Comparison of ENCODE assay signal across 16 cellular contexts in genomic region chr16:30721167-30721566, GRCh38. TPM values are rescaled to one million over a fixed set of nuclear protein-coding genes. Genes with fewer than 3 reads are reported as not detected.
A peak's percentile ranks its signal among the peaks of the same experiment; 100 is the strongest.
DNase-seq lines count a peak whose midpoint lies in the region; ATAC-seq and TF ChIP-seq lines count a peak whose summit lies in the region.
"Had no signal": no experiment of that assay in that cellular context is flagged by ENCODE, and none has a peak within 500 bp of the region (broad histone marks: within the 10 kb centered on the region; RNA-seq: fewer than 3 reads in every experiment).

No MANE protein-coding gene starts in this region.

- H3K27me3 ChIP-seq in mammary epithelial cell (ENCODE audit: insufficient read depth, low read length) (no peaks in the 10 kb centered on the region), mesenchymal stem cell (ENCODE audit: control insufficient read depth in 1 of 2, insufficient read depth in 1 of 2, low read length in 2 of 2) (no peaks in the 10 kb centered on the region), MG63 (no peaks in the 10 kb centered on the region), upper lobe of left lung (no peaks in the 10 kb centered on the region)

- no peak overlapping the region for H4K8ac ChIP-seq in mesenchymal stem cell (ENCODE audit: low read length)

- TF ChIP-seq CTCF in MCF 10A (IDR thresholded peaks at IDR 0.05; ENCODE audit: unreplicated experiment) (no peak), mammary epithelial cell (conservative IDR thresholded peaks at IDR 0.05 in 1 of 2, IDR thresholded peaks at IDR 0.05 in 1 of 2; ENCODE audit: extremely low read depth in 1 of 2, insufficient read depth in 1 of 2, low read depth in 1 of 2, low read length in 2 of 2) (no peak), upper lobe of left lung (IDR thresholded peaks at IDR 0.05) (no peak)

- no peak overlapping the region for H2BK12ac ChIP-seq in mesenchymal stem cell (ENCODE audit: low read length in 2 of 2)

- peaks cover 91% of the 10 kb centered on the region for H3K36me3 Mint-ChIP-seq in MCF 10A (ENCODE audit: insufficient read depth, unreplicated experiment)
- H3K36me3 Mint-ChIP-seq in central memory CD8-positive, alpha-beta T cell (ENCODE audit: insufficient read depth), result peaks cover 75% of the 10 kb centered on the region

- H3K36me3 ChIP-seq in mammary epithelial cell (ENCODE audit: insufficient read depth, low read length) (peaks cover 68% of the 10 kb centered on the region), mesenchymal stem cell (ENCODE audit: control insufficient read depth in 1 of 2, insufficient read depth in 2 of 2, low read depth in 1 of 2, low read length in 2 of 2) (peaks cover 82 to 95% of the 10 kb centered on the region in 2 experiments), MG63 (peaks cover 95% of the 10 kb centered on the region), upper lobe of left lung (peaks cover 71 to 100% (median 94%) of the 10 kb centered on the region in 4 donors)

- ATAC-seq in central memory CD8-positive, alpha-beta T cell (replicated peaks; ENCODE audit: extremely low read depth, poor library complexity, severe bottlenecking), result no peak
- ATAC-seq in upper lobe of left lung (ENCODE audit: low FRiP score in 2 of 2), result no peak
- ATAC-seq: A549 had no signal

- H3K4me1 Mint-ChIP-seq in MCF 10A (ENCODE audit: insufficient read depth, unreplicated experiment), result peaks cover 8% of the 10 kb centered on the region
- H3K4me1 Mint-ChIP-seq in central memory CD8-positive, alpha-beta T cell, result peaks cover 34% of the 10 kb centered on the region

- H2BK15ac ChIP-seq in mesenchymal stem cell (ENCODE audit: low read depth, poor library complexity, severe bottlenecking), result no peak overlapping the region

- no peaks in the 10 kb centered on the region for H4K20me1 ChIP-seq in mammary epithelial cell (ENCODE audit: insufficient read depth, low read length)

- no peak for DNase-seq in MCF 10A (ENCODE audit: unreplicated experiment)
- DNase-seq in mammary epithelial cell, result no peak
- no peak for DNase-seq in central memory CD8-positive, alpha-beta T cell (ENCODE audit: low spot score in 2 of 2)
- DNase-seq in mesenchymal stem cell, result no peak
- no peak for DNase-seq in activated gamma-delta T cell (lab: John Stamatoyannopoulos, UW)
- no peak for DNase-seq in MG63
- no peak for DNase-seq in upper lobe of left lung
- DNase-seq in NCI-H146 (lab: John Stamatoyannopoulos, UW), result no peak
- DNase-seq: COR-L47, GOT3, NCI-H1436, NCI-H2081, NCI-H510A, NCI-H774 had no signal

- CTCF ChIA-PET in MCF 10A (lab: Yijun Ruan, JAX) (interaction anchor here (1.1 to 1.6 kb wide), 2 partner anchors 18 to 124 kb away, joined by 3 to 10 read pairs; no protein-coding TSS in a partner anchor), mammary epithelial cell (lab: Charles Lee; ENCODE audit: low non-redundant PET) (interaction anchor here (0.5 kb wide), 1 partner anchor 103 kb away, joined by 6 read pairs; no protein-coding TSS in a partner anchor)

- no peak overlapping the region for H3K4me2 ChIP-seq in mammary epithelial cell (ENCODE audit: insufficient read depth, low read depth, low read length)
- no peak overlapping the region for H3K4me2 ChIP-seq in mesenchymal stem cell (ENCODE audit: low read length, poor library complexity, severe bottlenecking)
- H3K4me2 ChIP-seq: A549, PC-9 had no signal

- H2BK120ac ChIP-seq in mesenchymal stem cell (ENCODE audit: low read depth, low read length), result no peak overlapping the region

- BruUV-seq in MCF 10A (replicated peaks; lab: Mats Ljungman, UMichigan) (no TSS peak), mammary epithelial cell (replicated peaks; lab: Mats Ljungman, UMichigan) (no TSS peak)

- no peak overlapping the region for H3K18ac ChIP-seq in mesenchymal stem cell (ENCODE audit: low read depth in 1 of 2, low read length in 2 of 2)

- H3K79me1 ChIP-seq in mesenchymal stem cell (replicated peaks; ENCODE audit: low read length, poor library complexity, severe bottlenecking), result peaks cover 57% of the 10 kb centered on the region

- H3K4ac ChIP-seq in mesenchymal stem cell (ENCODE audit: low read depth in 1 of 2, low read length in 2 of 2), result no peak overlapping the region

- H3K9me3 ChIP-seq in mammary epithelial cell (replicated peaks; ENCODE audit: insufficient read depth, low read length) (no peaks in the 10 kb centered on the region), mesenchymal stem cell (ENCODE audit: control insufficient read depth, low read length) (no peaks in the 10 kb centered on the region), MG63 (no peaks in the 10 kb centered on the region), upper lobe of left lung (no peaks in the 10 kb centered on the region)
- H3K9me3 ChIP-seq: A549 had no signal

- H4K91ac ChIP-seq in mesenchymal stem cell (ENCODE audit: low read length), result no peak overlapping the region

- H3K27ac ChIP-seq in mammary epithelial cell (ENCODE audit: insufficient read depth, low read depth, low read length), result no peak overlapping the region
- no peak overlapping the region for H3K27ac ChIP-seq in mesenchymal stem cell (ENCODE audit: low read length, poor library complexity, severe bottlenecking)
- H3K27ac ChIP-seq in upper lobe of left lung, result no peak overlapping the region
- H3K27ac ChIP-seq: A549, PC-9 had no signal

- no peaks in the 10 kb centered on the region for H3K27me3 Mint-ChIP-seq in MCF 10A (ENCODE audit: insufficient read depth, unreplicated experiment)
- no peaks in the 10 kb centered on the region for H3K27me3 Mint-ChIP-seq in central memory CD8-positive, alpha-beta T cell

- H3K14ac ChIP-seq in mesenchymal stem cell (ENCODE audit: low read length in 2 of 2), result no peak overlapping the region

- dilution Hi-C loops in mammary epithelial cell (cut with HindIII; ENCODE audit: low sequenced_read_pairs), result loop anchor here (5.0 kb wide), 1 partner anchor 61 kb away; no protein-coding TSS in a partner anchor

- intact Hi-C loops in MCF 10A (cut with micrococcal nuclease) (no loop called here), mammary epithelial cell (cut with micrococcal nuclease) (no loop called here)

- no peak overlapping the region for H2BK5ac ChIP-seq in mesenchymal stem cell (ENCODE audit: low read depth, low read length, poor library complexity, severe bottlenecking)

- no peak overlapping the region for H3K23ac ChIP-seq in mesenchymal stem cell (ENCODE audit: low read length in 2 of 2)

- peak overlapping the region; percentile 51 for H3K27ac Mint-ChIP-seq in MCF 10A (ENCODE audit: low read depth, unreplicated experiment)
- peak overlapping the region; percentile 86 for H3K27ac Mint-ChIP-seq in central memory CD8-positive, alpha-beta T cell (ENCODE audit: low read depth)

- H3K9ac ChIP-seq in mammary epithelial cell (ENCODE audit: insufficient read depth, low read length) (no peak overlapping the region), mesenchymal stem cell (ENCODE audit: low read length) (peak overlapping the region; percentile 22)

- no peak overlapping the region for H2AK5ac ChIP-seq in mesenchymal stem cell (ENCODE audit: low read length, severe bottlenecking)

- H2AFZ ChIP-seq in mammary epithelial cell (ENCODE audit: low read depth, low read length), result no peak overlapping the region
- no peak overlapping the region for H2AFZ ChIP-seq in mesenchymal stem cell (ENCODE audit: low read depth, low read length)
- H2AFZ ChIP-seq: PC-9 had no signal

- H3K4me3 Mint-ChIP-seq in MCF 10A (ENCODE audit: unreplicated experiment), result no peak overlapping the region
- no peak overlapping the region for H3K4me3 Mint-ChIP-seq in central memory CD8-positive, alpha-beta T cell

- H3K79me2 ChIP-seq in mammary epithelial cell (ENCODE audit: insufficient read depth, low read length), result peaks cover 84% of the 10 kb centered on the region

- in situ Hi-C loops in mammary epithelial cell (cut with MboI; ENCODE audit: low sequenced_read_pairs in 2 of 2), result no loop called here

- no peak for TF ChIP-seq EP300 in upper lobe of left lung (IDR thresholded peaks at IDR 0.05)

- no peak for TF ChIP-seq POLR2A in upper lobe of left lung (IDR thresholded peaks at IDR 0.05)

- H3K9me3 Mint-ChIP-seq in MCF 10A (ENCODE audit: unreplicated experiment), result no peaks in the 10 kb centered on the region
- no peaks in the 10 kb centered on the region for H3K9me3 Mint-ChIP-seq in central memory CD8-positive, alpha-beta T cell

- no peaks in the 10 kb centered on the region for H3K4me1 ChIP-seq in mammary epithelial cell (ENCODE audit: insufficient read depth, low read length)
- H3K4me1 ChIP-seq in mesenchymal stem cell (ENCODE audit: control insufficient read depth, insufficient read depth, low read depth, low read length), result no peaks in the 10 kb centered on the region
- H3K4me1 ChIP-seq in upper lobe of left lung, result peaks cover 0 to 6% (median under 1%) of the 10 kb centered on the region in 4 donors
- H3K4me1 ChIP-seq: A549 had no signal

- H3K4me3 ChIP-seq in mammary epithelial cell (replicated peaks in 1 of 3; ENCODE audit: insufficient read depth in 1 of 3, low read depth in 2 of 3, low read length in 3 of 3) (no peak overlapping the region), mesenchymal stem cell (ENCODE audit: insufficient read depth in 1 of 2, low read depth in 1 of 2, low read length in 2 of 2) (no peak overlapping the region), MG63 (no peak overlapping the region), upper lobe of left lung (no peak overlapping the region)
- H3K4me3 ChIP-seq: A549, PC-9 had no signal

- POLR2A ChIA-PET in MCF 10A (lab: Yijun Ruan, JAX), result interaction anchor here (1.2 kb wide), 1 partner anchor 19 kb away, joined by 4 read pairs; a partner anchor contains a TSS

- WGBS in mammary epithelial cell (ENCODE audit: low coverage, missing lambda C conversion rate), result 87% methylated on average over 8 of the region's 8 CpGs
- 99% methylated on average over 8 of the region's 8 CpGs for WGBS in mesenchymal stem cell
- 98 to 99% methylated on average over 8 of the region's 8 CpGs for WGBS in upper lobe of left lung, 2 donors

RNA-seq across cellular contexts. Expression of gene SRCAP, which starts 22.2 kb away (rescaled TPM):
- total RNA-seq in MCF 10A (2022) (52.3 and 60.7 TPM in 2 replicates), mammary epithelial cell (10 to 100 TPM; 20.2 to 46.2 TPM), upper lobe of left lung (100 to 1,000 TPM in 1 of 6 donors, 10 to 100 TPM in 5; 38.3 to 102 (median 66.0) TPM)
- 3.9 TPM for polyA plus RNA-seq in mammary epithelial cell
- 41.0 TPM for polyA minus RNA-seq in mammary epithelial cell
- polyA plus RNA-seq in mesenchymal stem cell (2013, experiment 1 of 2), result 17.1 TPM
- polyA plus RNA-seq in mesenchymal stem cell (2013, experiment 2 of 2), result 16.0 TPM
- total RNA-seq in MG63 (2014; rRNA removed; shearing (Covaris generic); ENCODE audit: low replicate concordance), result 2.6 and 6.9 TPM in 2 replicates

RNA-seq across cellular contexts. Expression of gene PHKG2, which starts 27.1 kb away (rescaled TPM):
- total RNA-seq in MCF 10A (2022) (28.0 and 28.4 TPM in 2 replicates), mammary epithelial cell (10 to 100 TPM; 15.3 to 39.3 TPM), upper lobe of left lung (10 to 100 TPM; 27.4 to 70.2 (median 33.5) TPM)
- polyA plus RNA-seq in mammary epithelial cell, result 29.2 TPM
- polyA minus RNA-seq in mammary epithelial cell, result 6.8 TPM
- polyA plus RNA-seq in mesenchymal stem cell (2013, experiment 1 of 2), result 22.5 TPM
- polyA plus RNA-seq in mesenchymal stem cell (2013, experiment 2 of 2), result 21.9 TPM
- total RNA-seq in MG63 (2014; rRNA removed; shearing (Covaris generic); ENCODE audit: low replicate concordance), result 18.3 and 25.2 TPM in 2 replicates

RNA-seq across cellular contexts. Expression of gene CFAP119, which starts 40.7 kb away (rescaled TPM):
- 4.8 and 5.2 TPM in 2 replicates for total RNA-seq in MCF 10A (2022)
- 1 to 10 TPM; 1.5 to 8.3 TPM for total RNA-seq in mammary epithelial cell
- polyA plus RNA-seq in mammary epithelial cell, result 7.6 TPM
- polyA minus RNA-seq in mammary epithelial cell, result not detected
- 4.8 TPM for polyA plus RNA-seq in mesenchymal stem cell (2013, experiment 1 of 2)
- polyA plus RNA-seq in mesenchymal stem cell (2013, experiment 2 of 2), result 4.8 TPM
- total RNA-seq in MG63 (2014; rRNA removed; shearing (Covaris generic); ENCODE audit: low replicate concordance), result 4.1 and 9.1 TPM in 2 replicates
- 10 to 100 TPM in 4 of 6 donors, 1 to 10 TPM in 2; 6.1 to 45.1 (median 16.0) TPM for total RNA-seq in upper lobe of left lung

RNA-seq across cellular contexts. Expression of gene RNF40, which starts 41.0 kb away (rescaled TPM):
- total RNA-seq in MCF 10A (2022), result 78.0 and 85.0 TPM in 2 replicates
- 10 to 100 TPM; 62.8 to 66.4 TPM for total RNA-seq in mammary epithelial cell
- polyA plus RNA-seq in mammary epithelial cell, result 45.7 TPM
- 94.0 TPM for polyA minus RNA-seq in mammary epithelial cell
- 48.5 TPM for polyA plus RNA-seq in mesenchymal stem cell (2013, experiment 1 of 2)
- polyA plus RNA-seq in mesenchymal stem cell (2013, experiment 2 of 2), result 47.8 TPM
- 116 and 127 TPM in 2 replicates for total RNA-seq in MG63 (2014; rRNA removed; shearing (Covaris generic); ENCODE audit: low replicate concordance)
- total RNA-seq in upper lobe of left lung, result 100 to 1,000 TPM in 2 of 6 donors, 10 to 100 TPM in 4; 69.9 to 137 (median 95.2) TPM
